1 cellular context compared by ENCODE assay signal in genomic region chr10:13242260-13242659, GRCh38.
A peak's percentile ranks its signal among the peaks of the same experiment; 100 is the strongest.
TF ChIP-seq lines count a peak whose summit lies in the region.

No MANE protein-coding gene starts in this region.

TF ChIP-seq in HEK293, 187 proteins besides CTCF, POLR2A, EP300 and RAD21 (continued from another document):
- peak; percentile 88 for TF ChIP-seq ZNF394 (tag by site-specific recombination; IDR thresholded peaks at IDR 0.05; ENCODE audit: borderline replicate concordance)
- TF ChIP-seq ZNF433 (tag by site-specific recombination; IDR thresholded peaks at IDR 0.05; ENCODE audit: low read depth), result 0 out of 2 replicates have a peak, but pooled peaks have one; percentile 46
